In the genomic region with DNA sequence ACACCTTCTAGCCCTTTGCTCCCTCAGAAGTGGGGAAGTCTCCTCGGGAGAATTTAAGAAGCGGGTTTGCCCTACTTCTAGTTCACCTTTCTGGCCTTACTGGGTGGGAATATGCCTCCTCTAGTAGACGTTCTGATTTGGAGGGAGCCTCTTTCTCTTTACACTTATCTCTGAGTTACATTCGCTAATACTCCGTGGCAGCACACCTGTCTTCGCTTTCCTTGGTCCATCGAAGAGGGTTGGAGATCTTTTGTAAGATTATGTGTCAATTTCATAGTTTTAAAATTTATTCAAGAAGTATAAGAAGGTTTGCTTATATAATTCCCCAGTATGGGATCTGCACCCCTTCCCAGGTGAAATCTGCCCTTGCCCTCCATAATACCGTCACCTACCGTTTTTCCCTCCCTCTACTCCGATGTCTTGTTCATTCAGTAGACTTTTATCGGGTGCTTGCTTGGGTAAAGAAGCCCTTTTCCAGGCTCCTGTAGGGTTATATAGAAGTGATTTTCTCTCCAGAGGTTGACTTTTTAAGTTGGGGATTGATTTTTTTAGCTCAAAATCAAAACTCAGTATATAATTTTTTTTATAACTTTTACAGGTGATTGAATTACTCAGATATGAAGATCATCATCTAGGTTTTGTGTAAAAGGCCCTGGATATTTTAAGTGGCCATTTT, we compare ENCODE assay signal across 8 cellular contexts. TPM values are rescaled to one million over a fixed set of nuclear protein-coding genes. Genes with fewer than 3 reads are reported as not detected.
DNase-seq lines count a peak whose midpoint lies in the region; ATAC-seq and TF ChIP-seq lines count a peak whose summit lies in the region.

No MANE protein-coding gene starts in this region.

- intact Hi-C loops in prostate gland (cut with DNase I) = loop anchor here (2.0 to 10.0 kb wide), 3 partner anchors 223 to 1180 kb away; partner anchors contain the start of genes IL6ST, MIER3 and SETD9

- no peaks in the 10 kb centered on the region for H3K27me3 ChIP-seq in prostate gland (replicated peaks; ENCODE audit: insufficient read depth)

- H3K4me3 ChIP-seq in SK-N-MC (peak overlapping the region; percentile 98), fibroblast of mammary gland (ENCODE audit: control insufficient read depth, low read depth, low read length) (peak overlapping the region; percentile 92), prostate gland (peak overlapping the region; percentile 92 to 99)

- H3K9me3 ChIP-seq in SK-N-MC (ENCODE audit: low read depth, low read length) = no peaks in the 10 kb centered on the region
- H3K9me3 ChIP-seq in prostate gland = no peaks in the 10 kb centered on the region

- H3K27ac ChIP-seq in SK-N-MC (no peak overlapping the region), prostate gland (peak overlapping the region; percentile 100)

- TF ChIP-seq CTCF in fibroblast of mammary gland (conservative IDR thresholded peaks at IDR 0.05; ENCODE audit: control insufficient read depth, insufficient read depth, low read depth, low read length) (no peak), prostate gland (IDR thresholded peaks at IDR 0.05) (no peak), GM20000 (IDR thresholded peaks at IDR 0.05; ENCODE audit: extremely low read depth, missing control alignments) (no peak)

- peaks cover 40% of the 10 kb centered on the region for H3K36me3 ChIP-seq in SK-N-MC (ENCODE audit: insufficient read depth, low read length)
- no peaks in the 10 kb centered on the region for H3K36me3 ChIP-seq in prostate gland

- peak; percentile 23 for TF ChIP-seq POLR2A in prostate gland (IDR thresholded peaks at IDR 0.05)

- DNase-seq in NCI-H82 (lab: John Stamatoyannopoulos, UW) = peak; percentile 57
- no peak for DNase-seq in NCI-H82 treated with DMSO at 0.1 percent for 48 hours (lab: John Stamatoyannopoulos, UW; ENCODE audit: unreplicated experiment)
- no peak for DNase-seq in SK-N-MC (ENCODE audit: low read depth, low spot score)
- DNase-seq in fibroblast of mammary gland (ENCODE audit: low read depth) = no peak
- DNase-seq in prostate gland (ENCODE audit: low spot score) = peak; percentile 15
- DNase-seq in inferior parietal cortex (ENCODE audit: extremely low spot score) = no peak
- DNase-seq in GM20000 (ENCODE audit: low spot score) = no peak

- ATAC-seq in GM21619 (IDR thresholded peaks at IDR 0.05; ENCODE audit: unreplicated experiment) = no peak

- H3K9ac ChIP-seq in SK-N-MC (ENCODE audit: insufficient read length) = peak overlapping the region; percentile 100

- H3K4me1 ChIP-seq in prostate gland (replicated peaks) = peaks cover 4% of the 10 kb centered on the region

- WGBS in prostate gland = under 1% methylated on average over 11 of the region's 11 CpGs

RNA-seq across cellular contexts. Expression of gene GPBP1, which starts 1.1 kb away (rescaled TPM):
- total RNA-seq in prostate gland = 10 to 100 TPM; 63.4 to 84.6 TPM

Comparison
In these comparisons a context has a peak if more than half of its experiments do, and no peak if none do; other contexts are left out.
1. DNase-seq: peak in NCI-H82 (single experiment) and prostate gland (single experiment); none in NCI-H82 treated with DMSO at 0.1 percent for 48 hours (single experiment), SK-N-MC (single experiment), fibroblast of mammary gland (single experiment), inferior parietal cortex (single experiment) and GM20000 (single experiment).
2. Peak in every context shown above with its lines, with median percentiles within 50 percentile points of each other: H3K4me3 ChIP-seq.